ENCODE assay signal across 1 cellular context in the genomic region with DNA sequence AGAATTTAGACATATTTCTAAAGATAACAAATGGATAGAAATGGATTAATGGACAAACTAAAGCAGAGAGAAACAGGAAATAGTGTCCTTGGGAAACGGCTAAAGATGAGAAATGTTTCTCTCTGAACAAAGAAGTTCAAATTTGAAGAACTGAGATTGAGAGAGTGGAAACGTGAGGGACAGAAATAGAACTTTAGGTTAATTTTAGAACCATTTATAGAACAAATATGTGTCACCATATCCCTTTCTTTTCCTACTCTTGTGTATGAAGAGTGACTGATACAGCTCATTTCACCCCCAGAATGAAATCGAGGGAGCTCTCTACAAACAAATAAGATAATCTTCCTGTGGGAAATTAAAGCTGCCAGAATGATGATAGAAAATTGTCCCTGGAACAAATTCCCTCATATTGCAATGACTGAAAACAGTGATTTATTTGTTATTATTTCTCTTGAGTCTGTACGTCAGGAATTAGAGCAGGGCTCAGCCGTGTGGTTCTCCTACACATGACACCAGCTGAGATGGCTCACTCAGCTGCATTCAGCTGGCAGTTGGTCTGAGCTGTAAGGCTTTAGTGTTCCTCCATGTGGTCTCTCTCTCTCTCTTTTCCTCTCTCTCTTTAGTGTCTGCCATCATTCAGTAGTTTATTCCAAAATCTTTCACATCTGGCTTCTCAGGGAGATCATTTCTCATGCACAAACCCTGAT.
TF ChIP-seq lines count a peak whose summit lies in the region.

No MANE protein-coding gene starts in this region.

TF ChIP-seq in GM12878, 131 proteins besides CTCF, POLR2A, EP300 and RAD21 (continued from another document):
- peak; percentile 47; the same call in 1 of the 2 replicates for TF ChIP-seq TCF12 (IDR thresholded peaks at IDR 0.05; ENCODE audit: low read depth, low read length)
- TF ChIP-seq ZNF24 (IDR thresholded peaks at IDR 0.05): no peak
- TF ChIP-seq, protein P1, sequence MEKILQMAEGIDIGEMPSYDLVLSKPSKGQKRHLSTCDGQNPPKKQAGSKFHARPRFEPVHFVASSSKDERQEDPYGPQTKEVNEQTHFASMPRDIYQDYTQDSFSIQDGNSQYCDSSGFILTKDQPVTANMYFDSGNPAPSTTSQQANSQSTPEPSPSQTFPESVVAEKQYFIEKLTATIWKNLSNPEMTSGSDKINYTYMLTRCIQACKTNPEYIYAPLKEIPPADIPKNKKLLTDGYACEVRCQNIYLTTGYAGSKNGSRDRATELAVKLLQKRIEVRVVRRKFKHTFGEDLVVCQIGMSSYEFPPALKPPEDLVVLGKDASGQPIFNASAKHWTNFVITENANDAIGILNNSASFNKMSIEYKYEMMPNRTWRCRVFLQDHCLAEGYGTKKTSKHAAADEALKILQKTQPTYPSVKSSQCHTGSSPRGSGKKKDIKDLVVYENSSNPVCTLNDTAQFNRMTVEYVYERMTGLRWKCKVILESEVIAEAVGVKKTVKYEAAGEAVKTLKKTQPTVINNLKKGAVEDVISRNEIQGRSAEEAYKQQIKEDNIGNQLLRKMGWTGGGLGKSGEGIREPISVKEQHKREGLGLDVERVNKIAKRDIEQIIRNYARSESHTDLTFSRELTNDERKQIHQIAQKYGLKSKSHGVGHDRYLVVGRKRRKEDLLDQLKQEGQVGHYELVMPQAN (conservative IDR thresholded peaks at IDR 0.05): no peak
- no peak for TF ChIP-seq MYB (IDR thresholded peaks at IDR 0.05; ENCODE audit: borderline replicate concordance, low read depth, low read length)
- TF ChIP-seq, protein P2, sequence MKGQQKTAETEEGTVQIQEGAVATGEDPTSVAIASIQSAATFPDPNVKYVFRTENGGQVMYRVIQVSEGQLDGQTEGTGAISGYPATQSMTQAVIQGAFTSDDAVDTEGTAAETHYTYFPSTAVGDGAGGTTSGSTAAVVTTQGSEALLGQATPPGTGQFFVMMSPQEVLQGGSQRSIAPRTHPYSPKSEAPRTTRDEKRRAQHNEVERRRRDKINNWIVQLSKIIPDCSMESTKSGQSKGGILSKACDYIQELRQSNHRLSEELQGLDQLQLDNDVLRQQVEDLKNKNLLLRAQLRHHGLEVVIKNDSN (IDR thresholded peaks at IDR 0.05; ENCODE audit: borderline replicate concordance, extremely low read length, insufficient read depth, low read depth, low read length): no peak
- TF ChIP-seq, protein P3, sequence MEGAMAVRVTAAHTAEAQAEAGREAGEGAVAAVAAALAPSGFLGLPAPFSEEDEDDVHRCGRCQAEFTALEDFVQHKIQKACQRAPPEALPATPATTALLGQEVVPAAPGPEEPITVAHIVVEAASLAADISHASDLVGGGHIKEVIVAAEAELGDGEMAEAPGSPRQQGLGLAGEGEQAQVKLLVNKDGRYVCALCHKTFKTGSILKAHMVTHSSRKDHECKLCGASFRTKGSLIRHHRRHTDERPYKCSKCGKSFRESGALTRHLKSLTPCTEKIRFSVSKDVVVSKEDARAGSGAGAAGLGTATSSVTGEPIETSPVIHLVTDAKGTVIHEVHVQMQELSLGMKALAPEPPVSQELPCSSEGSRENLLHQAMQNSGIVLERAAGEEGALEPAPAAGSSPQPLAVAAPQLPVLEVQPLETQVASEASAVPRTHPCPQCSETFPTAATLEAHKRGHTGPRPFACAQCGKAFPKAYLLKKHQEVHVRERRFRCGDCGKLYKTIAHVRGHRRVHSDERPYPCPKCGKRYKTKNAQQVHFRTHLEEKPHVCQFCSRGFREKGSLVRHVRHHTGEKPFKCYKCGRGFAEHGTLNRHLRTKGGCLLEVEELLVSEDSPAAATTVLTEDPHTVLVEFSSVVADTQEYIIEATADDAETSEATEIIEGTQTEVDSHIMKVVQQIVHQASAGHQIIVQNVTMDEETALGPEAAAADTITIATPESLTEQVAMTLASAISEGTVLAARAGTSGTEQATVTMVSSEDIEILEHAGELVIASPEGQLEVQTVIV (IDR thresholded peaks at IDR 0.05; ENCODE audit: borderline replicate concordance, partially characterized antibody): no peak
- TF ChIP-seq, protein P4, sequence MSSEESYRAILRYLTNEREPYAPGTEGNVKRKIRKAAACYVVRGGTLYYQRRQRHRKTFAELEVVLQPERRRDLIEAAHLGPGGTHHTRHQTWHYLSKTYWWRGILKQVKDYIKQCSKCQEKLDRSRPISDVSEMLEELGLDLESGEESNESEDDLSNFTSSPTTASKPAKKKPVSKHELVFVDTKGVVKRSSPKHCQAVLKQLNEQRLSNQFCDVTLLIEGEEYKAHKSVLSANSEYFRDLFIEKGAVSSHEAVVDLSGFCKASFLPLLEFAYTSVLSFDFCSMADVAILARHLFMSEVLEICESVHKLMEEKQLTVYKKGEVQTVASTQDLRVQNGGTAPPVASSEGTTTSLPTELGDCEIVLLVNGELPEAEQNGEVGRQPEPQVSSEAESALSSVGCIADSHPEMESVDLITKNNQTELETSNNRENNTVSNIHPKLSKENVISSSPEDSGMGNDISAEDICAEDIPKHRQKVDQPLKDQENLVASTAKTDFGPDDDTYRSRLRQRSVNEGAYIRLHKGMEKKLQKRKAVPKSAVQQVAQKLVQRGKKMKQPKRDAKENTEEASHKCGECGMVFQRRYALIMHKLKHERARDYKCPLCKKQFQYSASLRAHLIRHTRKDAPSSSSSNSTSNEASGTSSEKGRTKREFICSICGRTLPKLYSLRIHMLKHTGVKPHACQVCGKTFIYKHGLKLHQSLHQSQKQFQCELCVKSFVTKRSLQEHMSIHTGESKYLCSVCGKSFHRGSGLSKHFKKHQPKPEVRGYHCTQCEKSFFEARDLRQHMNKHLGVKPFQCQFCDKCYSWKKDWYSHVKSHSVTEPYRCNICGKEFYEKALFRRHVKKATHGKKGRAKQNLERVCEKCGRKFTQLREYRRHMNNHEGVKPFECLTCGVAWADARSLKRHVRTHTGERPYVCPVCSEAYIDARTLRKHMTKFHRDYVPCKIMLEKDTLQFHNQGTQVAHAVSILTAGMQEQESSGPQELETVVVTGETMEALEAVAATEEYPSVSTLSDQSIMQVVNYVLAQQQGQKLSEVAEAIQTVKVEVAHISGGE (CRISPR knock-in tag; IDR thresholded peaks at IDR 0.05): no peak
- TF ChIP-seq PAX8 (IDR thresholded peaks at IDR 0.05): no peak
- no peak for TF ChIP-seq SIX5 (IDR thresholded peaks at IDR 0.05; ENCODE audit: low read depth, low read length, severe bottlenecking)
- no peak for TF ChIP-seq BCL11A (IDR thresholded peaks at IDR 0.05; ENCODE audit: low read depth, low read length)
- no peak for TF ChIP-seq PML (IDR thresholded peaks at IDR 0.05; ENCODE audit: low read length)
- no peak for TF ChIP-seq FOS (IDR thresholded peaks at IDR 0.05; ENCODE audit: borderline replicate concordance, extremely low read depth, insufficient read length)
- TF ChIP-seq, protein P5, sequence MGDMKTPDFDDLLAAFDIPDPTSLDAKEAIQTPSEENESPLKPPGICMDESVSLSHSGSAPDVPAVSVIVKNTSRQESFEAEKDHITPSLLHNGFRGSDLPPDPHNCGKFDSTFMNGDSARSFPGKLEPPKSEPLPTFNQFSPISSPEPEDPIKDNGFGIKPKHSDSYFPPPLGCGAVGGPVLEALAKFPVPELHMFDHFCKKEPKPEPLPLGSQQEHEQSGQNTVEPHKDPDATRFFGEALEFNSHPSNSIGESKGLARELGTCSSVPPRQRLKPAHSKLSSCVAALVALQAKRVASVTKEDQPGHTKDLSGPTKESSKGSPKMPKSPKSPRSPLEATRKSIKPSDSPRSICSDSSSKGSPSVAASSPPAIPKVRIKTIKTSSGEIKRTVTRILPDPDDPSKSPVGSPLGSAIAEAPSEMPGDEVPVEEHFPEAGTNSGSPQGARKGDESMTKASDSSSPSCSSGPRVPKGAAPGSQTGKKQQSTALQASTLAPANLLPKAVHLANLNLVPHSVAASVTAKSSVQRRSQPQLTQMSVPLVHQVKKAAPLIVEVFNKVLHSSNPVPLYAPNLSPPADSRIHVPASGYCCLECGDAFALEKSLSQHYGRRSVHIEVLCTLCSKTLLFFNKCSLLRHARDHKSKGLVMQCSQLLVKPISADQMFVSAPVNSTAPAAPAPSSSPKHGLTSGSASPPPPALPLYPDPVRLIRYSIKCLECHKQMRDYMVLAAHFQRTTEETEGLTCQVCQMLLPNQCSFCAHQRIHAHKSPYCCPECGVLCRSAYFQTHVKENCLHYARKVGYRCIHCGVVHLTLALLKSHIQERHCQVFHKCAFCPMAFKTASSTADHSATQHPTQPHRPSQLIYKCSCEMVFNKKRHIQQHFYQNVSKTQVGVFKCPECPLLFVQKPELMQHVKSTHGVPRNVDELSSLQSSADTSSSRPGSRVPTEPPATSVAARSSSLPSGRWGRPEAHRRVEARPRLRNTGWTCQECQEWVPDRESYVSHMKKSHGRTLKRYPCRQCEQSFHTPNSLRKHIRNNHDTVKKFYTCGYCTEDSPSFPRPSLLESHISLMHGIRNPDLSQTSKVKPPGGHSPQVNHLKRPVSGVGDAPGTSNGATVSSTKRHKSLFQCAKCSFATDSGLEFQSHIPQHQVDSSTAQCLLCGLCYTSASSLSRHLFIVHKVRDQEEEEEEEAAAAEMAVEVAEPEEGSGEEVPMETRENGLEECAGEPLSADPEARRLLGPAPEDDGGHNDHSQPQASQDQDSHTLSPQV (IDR thresholded peaks at IDR 0.05): no peak
- no peak for TF ChIP-seq ZNF384 (IDR thresholded peaks at IDR 0.05; ENCODE audit: borderline replicate concordance, low read depth, low read length)
- TF ChIP-seq JUND (IDR thresholded peaks at IDR 0.05; ENCODE audit: low read depth, low read length): no peak
- TF ChIP-seq EGR1 (IDR thresholded peaks at IDR 0.05; ENCODE audit: borderline replicate concordance in 1 of 2, low read depth in 2 of 2, low read length in 2 of 2): no peak
- TF ChIP-seq MEF2A (IDR thresholded peaks at IDR 0.05; ENCODE audit: insufficient read depth, low read depth, low read length): peak; percentile 99
- TF ChIP-seq JUNB (IDR thresholded peaks at IDR 0.05): peak; percentile 44
- TF ChIP-seq FOXM1 (IDR thresholded peaks at IDR 0.05; ENCODE audit: low read depth, low read length): peak; percentile 83; the same call in 1 of the 2 replicates
- no peak for TF ChIP-seq NR2C2 (IDR thresholded peaks at IDR 0.05; ENCODE audit: borderline replicate concordance, control insufficient read depth, insufficient read length, low read depth)
- TF ChIP-seq NFXL1 (IDR thresholded peaks at IDR 0.05; ENCODE audit: borderline replicate concordance): no peak
- no peak for TF ChIP-seq EZH2 (IDR thresholded peaks at IDR 0.05; ENCODE audit: borderline replicate concordance, control insufficient read depth, low read depth, low read length)
- no peak for TF ChIP-seq ZSCAN29 (IDR thresholded peaks at IDR 0.05)
- peak; percentile 50; the same call in 1 of the 2 replicates for TF ChIP-seq MTA3 (IDR thresholded peaks at IDR 0.05; ENCODE audit: borderline replicate concordance, low read length)
